1 cellular context compared by ENCODE assay signal in genomic region chr14:52552063-52552988, GRCh38.
TF ChIP-seq lines count a peak whose summit lies in the region.

TSS of gene GPR137C (plus strand) at chr14:52552836. CDS start at chr14:52553148, 312 bp downstream.
TSS of gene TXNDC16 (minus strand) at chr14:52552505. CDS start at chr14:52543557, 8,948 bp downstream.

TF ChIP-seq in HepG2, 621 proteins besides CTCF, POLR2A, EP300 and RAD21 (continued from another document and continues in another):
- TF ChIP-seq THAP9 (CRISPR knock-in tag; IDR thresholded peaks at IDR 0.05; ENCODE audit: borderline replicate concordance) (peak; percentile 28; the same call in 1 of the 2 replicates), ETV5 (CRISPR knock-in tag; IDR thresholded peaks at IDR 0.05; ENCODE audit: borderline replicate concordance) (no peak), TFDP2 (CRISPR knock-in tag; IDR thresholded peaks at IDR 0.05) (peak; percentile 97), ZNF484 (CRISPR knock-in tag; IDR thresholded peaks at IDR 0.05; ENCODE audit: borderline replicate concordance, low read depth) (no peak), SNRNP70 (IDR thresholded peaks at IDR 0.05; ENCODE audit: low read depth, low read length) (no peak), CCDC6 (CRISPR knock-in tag; IDR thresholded peaks at IDR 0.05) (0 out of 2 replicates have a peak, but pooled peaks have one; percentile 12), ZBTB43 (CRISPR knock-in tag; conservative IDR thresholded peaks at IDR 0.05) (peak; percentile 78; the same call in 1 of the 2 replicates), TEF (CRISPR knock-in tag; IDR thresholded peaks at IDR 0.05) (no peak), ZNF816 (CRISPR knock-in tag; IDR thresholded peaks at IDR 0.05; ENCODE audit: borderline replicate concordance) (peak; percentile 69), MLLT10 (CRISPR knock-in tag; IDR thresholded peaks at IDR 0.05) (no peak), AKNA (CRISPR knock-in tag; IDR thresholded peaks at IDR 0.05; ENCODE audit: borderline replicate concordance) (no peak), MATR3 (CRISPR knock-in tag; IDR thresholded peaks at IDR 0.05) (no peak), ZBED4 (CRISPR knock-in tag; IDR thresholded peaks at IDR 0.05; ENCODE audit: borderline replicate concordance) (no peak), ZNF782 (CRISPR knock-in tag; IDR thresholded peaks at IDR 0.05; ENCODE audit: borderline replicate concordance) (peak; percentile 77; the same call in 1 of the 2 replicates), ZNF567 (CRISPR knock-in tag; IDR thresholded peaks at IDR 0.05; ENCODE audit: borderline replicate concordance) (0 out of 2 replicates have a peak, but pooled peaks have one; percentile 60), PHF20 (CRISPR knock-in tag; IDR thresholded peaks at IDR 0.05) (peak; percentile 56), TIGD3 (CRISPR knock-in tag; IDR thresholded peaks at IDR 0.05; ENCODE audit: borderline replicate concordance) (no peak), PREB (CRISPR knock-in tag; IDR thresholded peaks at IDR 0.05) (no peak), PBX2 (CRISPR knock-in tag; IDR thresholded peaks at IDR 0.05) (peak; percentile 93), ZNF556 (CRISPR knock-in tag; IDR thresholded peaks at IDR 0.05; ENCODE audit: borderline replicate concordance) (no peak), ZNF276 (CRISPR knock-in tag; IDR thresholded peaks at IDR 0.05; ENCODE audit: low read depth) (no peak), MXD3 (CRISPR knock-in tag; IDR thresholded peaks at IDR 0.05) (peak; percentile 47; the same call in 1 of the 2 replicates)
